ENCODE assay signal across 12 cellular contexts in the genomic region with DNA sequence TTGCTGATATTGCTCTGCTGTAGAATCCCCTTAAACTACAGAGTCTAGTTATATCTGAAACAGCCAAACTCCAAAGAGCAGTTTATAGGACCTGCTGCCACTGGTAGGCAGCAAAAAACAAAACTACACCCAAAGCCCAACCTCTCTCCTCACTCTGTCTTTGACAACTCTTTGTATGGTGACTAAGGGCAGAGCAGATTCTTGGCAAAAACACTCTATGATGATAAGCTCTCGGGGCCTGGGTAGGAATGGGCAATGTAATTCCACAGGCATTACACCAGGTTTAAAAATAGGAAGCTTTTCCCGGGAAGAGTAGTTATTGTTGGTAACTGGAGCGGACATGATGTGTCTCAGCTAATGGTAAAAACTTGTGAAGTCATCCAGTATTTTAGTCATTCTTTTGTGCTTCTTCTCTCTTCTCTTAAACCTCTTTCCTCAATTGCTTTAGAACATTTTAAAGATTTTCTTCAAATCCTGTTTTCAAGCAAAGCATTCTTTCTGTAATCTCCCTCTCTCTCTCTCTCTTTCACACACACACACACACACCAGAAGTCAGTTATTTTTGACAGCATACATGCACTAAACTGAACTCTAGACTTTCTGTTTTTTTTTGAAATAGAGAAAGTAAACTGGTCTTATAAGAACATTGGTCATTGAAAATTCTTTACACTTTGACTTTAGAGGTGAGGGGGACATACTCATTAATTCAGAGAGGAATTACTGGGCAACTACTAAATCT.
A peak's percentile ranks its signal among the peaks of the same experiment; 100 is the strongest.
DNase-seq lines count a peak whose midpoint lies in the region; ATAC-seq and TF ChIP-seq lines count a peak whose summit lies in the region.
"Had no signal": no experiment of that assay in that cellular context is flagged by ENCODE, and none has a peak within 500 bp of the region (broad histone marks: within the 10 kb centered on the region; RNA-seq: fewer than 3 reads in every experiment).

No MANE protein-coding gene starts in this region.

- H3K36me3 ChIP-seq in left lung (no peaks in the 10 kb centered on the region), thoracic aorta (no peaks in the 10 kb centered on the region)
- H3K36me3 ChIP-seq: esophagus muscularis mucosa had no signal

- DNase-seq in HS-5 (ENCODE audit: low read depth) (peak; percentile 95), cardiac fibroblast (ENCODE audit: low read depth in 2 of 2) (peak; percentile 51 to 78), left lung (no peak), thoracic aorta (ENCODE audit: low spot score) (peak; percentile 37), CD14-positive monocyte (ENCODE audit: low spot score) (no peak)
- no peak for DNase-seq in activated CD4-positive, alpha-beta T cell treated with anti-CD3 and anti-CD28 coated beads for 36 hours
- DNase-seq: naive thymus-derived CD4-positive, alpha-beta T cell; T-helper 17 cell had no signal

- CTCF ChIA-PET in activated CD4-positive, alpha-beta T cell treated with anti-CD3 and anti-CD28 coated beads for 36 hours (lab: Charles Lee), result no interaction called here

- H3K4me3 Mint-ChIP-seq in CD14-positive monocyte, result no peak overlapping the region
- H3K4me3 Mint-ChIP-seq in activated CD4-positive, alpha-beta T cell treated with anti-CD3 and anti-CD28 coated beads for 36 hours, result no peak overlapping the region
- H3K4me3 Mint-ChIP-seq: activated T-helper 17 cell treated with anti-CD3 and anti-CD28 coated beads, Interleukin-2, amount 50 U/mL, for 72 hours; naive thymus-derived CD4-positive, alpha-beta T cell; T-helper 17 cell had no signal

- intact Hi-C loops in left lung (cut with DNase I) (no loop called here), CD14-positive monocyte (cut with micrococcal nuclease) (no loop called here)
- intact Hi-C loops in activated CD4-positive, alpha-beta T cell treated with anti-CD3 and anti-CD28 coated beads for 36 hours (cut with DNase I, micrococcal nuclease), result no loop called here

- peaks cover 0 to 3% (median 0%) of the 10 kb centered on the region in 3 donors for H3K27me3 Mint-ChIP-seq in CD14-positive monocyte (ENCODE audit: low read depth in 3 of 3)
- H3K27me3 Mint-ChIP-seq in activated CD4-positive, alpha-beta T cell treated with anti-CD3 and anti-CD28 coated beads for 36 hours, result peaks cover 4% of the 10 kb centered on the region
- H3K27me3 Mint-ChIP-seq: T-helper 17 cell had no signal

- no peaks in the 10 kb centered on the region for H3K27me3 ChIP-seq in left lung
- H3K27me3 ChIP-seq in thoracic aorta (replicated peaks; ENCODE audit: insufficient read depth), result no peaks in the 10 kb centered on the region
- H3K27me3 ChIP-seq: esophagus muscularis mucosa had no signal

- H3K36me3 Mint-ChIP-seq in CD14-positive monocyte, result no peaks in the 10 kb centered on the region
- H3K36me3 Mint-ChIP-seq in activated CD4-positive, alpha-beta T cell treated with anti-CD3 and anti-CD28 coated beads for 36 hours (ENCODE audit: low read depth), result no peaks in the 10 kb centered on the region
- H3K36me3 Mint-ChIP-seq: naive thymus-derived CD4-positive, alpha-beta T cell had no signal

- H3K27ac ChIP-seq in left lung (peak overlapping the region in 1 of 2 donors; percentile 3), thoracic aorta (peak overlapping the region; percentile 96)

- ATAC-seq in left lung (peak; percentile 42), thoracic aorta (ENCODE audit: insufficient number of reproducible peaks, low FRiP score, low read depth) (peak; percentile 100), HG03097 (IDR thresholded peaks at IDR 0.05; ENCODE audit: low FRiP score, unreplicated experiment) (no peak), GM18861 (IDR thresholded peaks at IDR 0.05; ENCODE audit: unreplicated experiment) (no peak)
- no peak for ATAC-seq in activated CD4-positive, alpha-beta T cell treated with anti-CD3 and anti-CD28 coated beads for 36 hours
- ATAC-seq: activated T-helper 17 cell treated with anti-CD3 and anti-CD28 coated beads, Interleukin-2, amount 50 U/mL, for 72 hours; naive thymus-derived CD4-positive, alpha-beta T cell; T-helper 17 cell had no signal

- POLR2A ChIA-PET in activated CD4-positive, alpha-beta T cell treated with anti-CD3 and anti-CD28 coated beads for 36 hours (lab: Charles Lee), result no interaction called here

- TF ChIP-seq CTCF in cardiac fibroblast (IDR thresholded peaks at IDR 0.05; ENCODE audit: low read depth, low read length) (no peak), left lung (IDR thresholded peaks at IDR 0.05) (no peak), thoracic aorta (IDR thresholded peaks at IDR 0.05) (no peak), CD14-positive monocyte (IDR thresholded peaks at IDR 0.05) (no peak)

- no peaks in the 10 kb centered on the region for H3K4me1 ChIP-seq in left lung
- peaks cover 11 to 21% of the 10 kb centered on the region in 2 donors for H3K4me1 ChIP-seq in thoracic aorta (ENCODE audit: control insufficient read depth in 1 of 2, low read depth in 2 of 2)

- H3K9me3 Mint-ChIP-seq in CD14-positive monocyte, result peaks cover 2 to 9% (median 4%) of the 10 kb centered on the region in 7 donors
- peaks cover 11% of the 10 kb centered on the region for H3K9me3 Mint-ChIP-seq in activated CD4-positive, alpha-beta T cell treated with anti-CD3 and anti-CD28 coated beads for 36 hours (ENCODE audit: low read depth)

- H3K4me1 Mint-ChIP-seq in CD14-positive monocyte, result no peaks in the 10 kb centered on the region
- H3K4me1 Mint-ChIP-seq in activated CD4-positive, alpha-beta T cell treated with anti-CD3 and anti-CD28 coated beads for 36 hours, result no peaks in the 10 kb centered on the region
- H3K4me1 Mint-ChIP-seq: activated T-helper 17 cell treated with anti-CD3 and anti-CD28 coated beads, Interleukin-2, amount 50 U/mL, for 72 hours; naive thymus-derived CD4-positive, alpha-beta T cell; T-helper 17 cell had no signal

- H3K4me3 ChIP-seq in cardiac fibroblast (replicated peaks in 1 of 2; ENCODE audit: low read depth in 2 of 2, low read length in 2 of 2) (no peak overlapping the region), left lung (no peak overlapping the region), thoracic aorta (peak overlapping the region; percentile 18)
- H3K4me3 ChIP-seq: esophagus muscularis mucosa had no signal

- no peak overlapping the region for H3K27ac Mint-ChIP-seq in CD14-positive monocyte
- H3K27ac Mint-ChIP-seq in activated CD4-positive, alpha-beta T cell treated with anti-CD3 and anti-CD28 coated beads for 36 hours, result no peak overlapping the region
- H3K27ac Mint-ChIP-seq: activated T-helper 17 cell treated with anti-CD3 and anti-CD28 coated beads, Interleukin-2, amount 50 U/mL, for 72 hours; naive thymus-derived CD4-positive, alpha-beta T cell; T-helper 17 cell had no signal

- peaks cover 0 to 16% of the 10 kb centered on the region in 2 donors for H3K9me3 ChIP-seq in left lung
- H3K9me3 ChIP-seq in thoracic aorta, result peaks cover 9% of the 10 kb centered on the region

Comparison
In these comparisons a context has a peak if more than half of its experiments do, and no peak if none do; other contexts are left out.
1. DNase-seq: peak in HS-5 (single experiment), cardiac fibroblast (2 of 2) and thoracic aorta (single experiment); none in left lung (0 of 2), CD14-positive monocyte (single experiment) and activated CD4-positive, alpha-beta T cell treated with anti-CD3 and anti-CD28 coated beads for 36 hours (single experiment).
2. ATAC-seq: peak in left lung (single experiment) and thoracic aorta (single experiment); none in HG03097 (single experiment), activated CD4-positive, alpha-beta T cell treated with anti-CD3 and anti-CD28 coated beads for 36 hours (single experiment) and GM18861 (single experiment).